ENCODE assay signal across 18 cellular contexts in the genomic region with DNA sequence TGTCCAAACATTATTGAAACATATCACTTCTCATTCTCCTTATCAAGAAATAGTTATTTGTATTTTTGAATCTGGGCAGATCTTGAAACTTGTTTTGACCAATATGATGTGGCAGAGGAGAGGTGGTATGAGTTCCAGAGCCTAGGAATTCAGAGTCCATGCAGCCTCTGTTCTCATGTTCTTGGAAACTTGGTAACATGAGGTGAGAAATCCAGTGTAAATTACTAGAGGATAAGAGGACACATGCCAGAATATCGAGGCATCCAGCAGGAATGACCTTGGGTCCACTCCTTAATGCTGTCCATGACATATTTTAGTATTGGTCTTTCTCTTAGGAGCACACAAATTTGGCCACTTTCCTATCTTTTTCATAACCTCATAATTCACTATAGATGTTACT.
DNase-seq lines count a peak whose midpoint lies in the region; ATAC-seq lines count a peak whose summit lies in the region.
"Had no signal": no experiment of that assay in that cellular context is flagged by ENCODE, and none has a peak within 500 bp of the region (broad histone marks: within the 10 kb centered on the region; RNA-seq: fewer than 3 reads in every experiment).

No MANE protein-coding gene starts in this region.

- no peak for ATAC-seq in GM21619 (IDR thresholded peaks at IDR 0.05; ENCODE audit: unreplicated experiment)
- no peak for ATAC-seq in HG02970 (IDR thresholded peaks at IDR 0.05; ENCODE audit: low FRiP score, unreplicated experiment)
- ATAC-seq: CD8-positive, alpha-beta T cell; GM23338; HCT116 had no signal

- H3K79me2 ChIP-seq in Karpas-422 (ENCODE audit: low read length), result no peaks in the 10 kb centered on the region

- DNase-seq in DMS53 (lab: John Stamatoyannopoulos, UW) (peak; percentile 49), DMS53 treated with DMSO at 0.1 percent for 48 hours (lab: John Stamatoyannopoulos, UW; ENCODE audit: unreplicated experiment) (no peak), Karpas-422 (no peak), left kidney (ENCODE audit: low read depth, low spot score) (peak; percentile 1)
- DNase-seq: Caco-2; CD4-positive, CD25-positive, alpha-beta regulatory T cell; CD8-positive, alpha-beta T cell; DMS153; DMS79 treated with DMSO at 0.1 percent for 48 hours; GF-D8; H9 had no signal

- H3K4me3 ChIP-seq in Karpas-422 (ENCODE audit: low read length), result no peak overlapping the region
- H3K4me3 ChIP-seq: BLaER1, GM23338 had no signal

- H3K27ac ChIP-seq in Karpas-422 (ENCODE audit: low read length), result no peak overlapping the region
- H3K27ac ChIP-seq: 22Rv1, BLaER1, C4-2B had no signal

- H3K4me2 ChIP-seq in Karpas-422 (ENCODE audit: low read depth, low read length, poor library complexity, severe bottlenecking), result no peak overlapping the region
- H3K4me2 ChIP-seq: BLaER1, GM23338 had no signal

- peaks cover 10% of the 10 kb centered on the region for H3K9me3 ChIP-seq in Karpas-422 (ENCODE audit: low read length)
- H3K9me3 ChIP-seq: Caco-2 had no signal

- H3K9ac ChIP-seq in Karpas-422 (ENCODE audit: low read length), result no peak overlapping the region
- H3K9ac ChIP-seq: BLaER1 had no signal

- H4K20me1 ChIP-seq in Karpas-422 (ENCODE audit: insufficient read depth, low read depth, low read length), result no peaks in the 10 kb centered on the region
- H4K20me1 ChIP-seq: BLaER1 had no signal

- H2AFZ ChIP-seq in Karpas-422 (ENCODE audit: low read length), result peak overlapping the region; percentile 44; the same call in 1 of the 2 replicates
- H2AFZ ChIP-seq: GM23338 had no signal

- H3K27me3 ChIP-seq in Karpas-422 (ENCODE audit: low read length), result no peaks in the 10 kb centered on the region
- H3K27me3 ChIP-seq: BLaER1 had no signal

- H3K9me2 ChIP-seq in Karpas-422 (replicated peaks; ENCODE audit: insufficient read depth, low read length), result no peaks in the 10 kb centered on the region

- no peaks in the 10 kb centered on the region for H3K4me1 ChIP-seq in Karpas-422 (ENCODE audit: low read length)
- H3K4me1 ChIP-seq: BLaER1, Caco-2 had no signal

- no peaks in the 10 kb centered on the region for H3K36me3 ChIP-seq in Karpas-422 (ENCODE audit: insufficient read depth, low read length)
- H3K36me3 ChIP-seq: BLaER1 had no signal

Comparison
In these comparisons a context has a peak if more than half of its experiments do, and no peak if none do; other contexts are left out.
1. DNase-seq: peak in DMS53 (single experiment) and left kidney (single experiment); none in DMS53 treated with DMSO at 0.1 percent for 48 hours (single experiment) and Karpas-422 (single experiment).